In genomic region chr6:151822252-151823111, GRCh38 we compare ENCODE assay signal across 14 cellular contexts. TPM values are rescaled to one million over a fixed set of nuclear protein-coding genes. Genes with fewer than 3 reads are reported as not detected.
DNase-seq lines count a peak whose midpoint lies in the region; ATAC-seq and TF ChIP-seq lines count a peak whose summit lies in the region.
"Had no signal": no experiment of that assay in that cellular context is flagged by ENCODE, and none has a peak within 500 bp of the region (broad histone marks: within the 10 kb centered on the region; RNA-seq: fewer than 3 reads in every experiment).

No MANE protein-coding gene starts in this region.

- peaks cover 7% of the 10 kb centered on the region for H3F3A ChIP-seq in MM.1S (ENCODE audit: insufficient read depth, low read length)

- no peak overlapping the region for H3K4me3 Mint-ChIP-seq in osteocyte (ENCODE audit: unreplicated experiment)
- H3K4me3 Mint-ChIP-seq: activated naive CD4-positive, alpha-beta T cell treated with anti-CD3 and anti-CD28 coated beads for 36 hours had no signal

- H3K36me3 ChIP-seq in MM.1S (replicated peaks; ENCODE audit: insufficient read depth, low read length) (no peaks in the 10 kb centered on the region), tibial nerve (no peaks in the 10 kb centered on the region)
- H3K36me3 ChIP-seq: gastroesophageal sphincter had no signal

- peak overlapping the region; percentile 70 for H3K9ac ChIP-seq in MM.1S (ENCODE audit: low read length)

- H3K4me2 ChIP-seq in MM.1S (ENCODE audit: low read depth, low read length), result peak overlapping the region; percentile 84

- H3K4me1 ChIP-seq in MM.1S (ENCODE audit: low read length) (peaks cover 10% of the 10 kb centered on the region), tibial nerve (no peaks in the 10 kb centered on the region)
- H3K4me1 ChIP-seq: gastroesophageal sphincter had no signal

- ATAC-seq in GM18499 (IDR thresholded peaks at IDR 0.05; ENCODE audit: insufficient read depth, unreplicated experiment) (peak; percentile 97), GM19468 (IDR thresholded peaks at IDR 0.05; ENCODE audit: extremely low read depth, unreplicated experiment) (peak; percentile 78), HG02973 (IDR thresholded peaks at IDR 0.05; ENCODE audit: unreplicated experiment) (peak; percentile 98)
- ATAC-seq: gastroesophageal sphincter, Panc1 had no signal

- TF ChIP-seq EP300 in tibial nerve (IDR thresholded peaks at IDR 0.05), result no peak

- H3K27me3 ChIP-seq in MM.1S (replicated peaks; ENCODE audit: insufficient read depth, low read length), result no peaks in the 10 kb centered on the region
- no peaks in the 10 kb centered on the region for H3K27me3 ChIP-seq in tibial nerve

- H3K9me3 ChIP-seq in MM.1S (replicated peaks; ENCODE audit: insufficient read depth, low read length), result no peaks in the 10 kb centered on the region
- no peaks in the 10 kb centered on the region for H3K9me3 ChIP-seq in tibial nerve
- H3K9me3 ChIP-seq: gastroesophageal sphincter had no signal

- H3K27ac ChIP-seq in MM.1S (ENCODE audit: low read length) (peak overlapping the region; percentile 90), tibial nerve (no peak overlapping the region)
- H3K27ac ChIP-seq: gastroesophageal sphincter, HL-60, VCaP had no signal

- peak overlapping the region; percentile 55 for H3K4me3 ChIP-seq in MM.1S (ENCODE audit: low read length)
- H3K4me3 ChIP-seq in tibial nerve, result no peak overlapping the region
- H3K4me3 ChIP-seq: gastroesophageal sphincter had no signal

- WGBS in tibial nerve, 2 donors, result 61 to 64% methylated on average over 7 of the region's 7 CpGs

- peak overlapping the region; percentile 62; the same call in 1 of the 2 replicates for H2AFZ ChIP-seq in MM.1S (ENCODE audit: low read length)

- no peaks in the 10 kb centered on the region for H3K9me3 Mint-ChIP-seq in osteocyte (ENCODE audit: unreplicated experiment)
- H3K9me3 Mint-ChIP-seq: activated naive CD4-positive, alpha-beta T cell treated with anti-CD3 and anti-CD28 coated beads for 36 hours had no signal

- no peaks in the 10 kb centered on the region for H3K36me3 Mint-ChIP-seq in osteocyte (ENCODE audit: unreplicated experiment)

- DNase-seq in MM.1S, result peak; percentile 56
- no peak for DNase-seq in tibial nerve (ENCODE audit: low spot score in 2 of 2)
- no peak for DNase-seq in iPS-NIHi11 (ENCODE audit: low spot score)
- no peak for DNase-seq in osteocyte (ENCODE audit: extremely low spot score, unreplicated experiment)
- DNase-seq in ecto neural progenitor cell (ENCODE audit: low spot score), result no peak
- DNase-seq: activated naive CD4-positive, alpha-beta T cell treated with anti-CD3 and anti-CD28 coated beads for 36 hours; NCI-H1417 treated with DMSO at 0.1 percent for 48 hours had no signal

- H3K9me2 ChIP-seq in MM.1S (replicated peaks; ENCODE audit: insufficient read depth, low read length), result no peaks in the 10 kb centered on the region

- no peaks in the 10 kb centered on the region for H3K79me2 ChIP-seq in MM.1S (ENCODE audit: low read length)

- no peaks in the 10 kb centered on the region for H4K20me1 ChIP-seq in MM.1S (ENCODE audit: insufficient read depth, low read length)

- no peaks in the 10 kb centered on the region for H3K4me1 Mint-ChIP-seq in osteocyte (ENCODE audit: unreplicated experiment)

- TF ChIP-seq CTCF in MM.1S (IDR thresholded peaks at IDR 0.05; ENCODE audit: low read length) (no peak), tibial nerve (IDR thresholded peaks at IDR 0.05) (no peak), osteocyte (IDR thresholded peaks at IDR 0.05) (no peak)

- TF ChIP-seq POLR2A in tibial nerve (IDR thresholded peaks at IDR 0.05), result no peak

- H3K27ac Mint-ChIP-seq in osteocyte (ENCODE audit: unreplicated experiment), result no peak overlapping the region
- H3K27ac Mint-ChIP-seq: activated naive CD4-positive, alpha-beta T cell treated with anti-CD3 and anti-CD28 coated beads for 36 hours had no signal

- peaks cover 2% of the 10 kb centered on the region for H3K27me3 Mint-ChIP-seq in osteocyte (ENCODE audit: unreplicated experiment)

RNA-seq across cellular contexts. Expression of gene ESR1, which starts 15.0 kb away (rescaled TPM):
- total RNA-seq in tibial nerve, result 1 to 10 TPM; 2.1 to 6.9 (median 5.2) TPM
- not detected in 2 replicates for total RNA-seq in osteocyte
